9 cellular contexts compared by ENCODE assay signal in genomic region chr3:153291052-153291689, GRCh38.
DNase-seq lines count a peak whose midpoint lies in the region; ATAC-seq and TF ChIP-seq lines count a peak whose summit lies in the region.
"Had no signal": no experiment of that assay in that cellular context is flagged by ENCODE, and none has a peak within 500 bp of the region (broad histone marks: within the 10 kb centered on the region; RNA-seq: fewer than 3 reads in every experiment).

No MANE protein-coding gene starts in this region.

- H3K27me3 ChIP-seq in lower lobe of right lung (ENCODE audit: low read depth) = no peaks in the 10 kb centered on the region
- H3K27me3 ChIP-seq: BLaER1 had no signal

- peaks cover 5% of the 10 kb centered on the region for H3K4me1 ChIP-seq in lower lobe of right lung
- H3K4me1 ChIP-seq: BLaER1 had no signal

- peak; percentile 58 for TF ChIP-seq CTCF in lower lobe of right lung (IDR thresholded peaks at IDR 0.05)

- intact Hi-C loops in lower lobe of right lung (cut with DNase I) = loop anchor here (10.0 kb wide), 1 partner anchor 246 kb away; no protein-coding TSS in a partner anchor

- no peaks in the 10 kb centered on the region for H3K9me3 ChIP-seq in lower lobe of right lung
- H3K9me3 ChIP-seq: BLaER1 had no signal

- DNase-seq in NCI-H146 (lab: John Stamatoyannopoulos, UW) = peak; percentile 6
- DNase-seq in NCI-H146 treated with DMSO at 0.1 percent for 48 hours (lab: John Stamatoyannopoulos, UW; ENCODE audit: unreplicated experiment) = no peak
- peak; percentile 45 to 52 for DNase-seq in Kasumi-1 (lab: John Stamatoyannopoulos, UW)
- peak; percentile 33 for DNase-seq in astrocyte of the hippocampus (ENCODE audit: low read depth, low spot score)
- no peak for DNase-seq in lower lobe of right lung

- H3K36me3 ChIP-seq in lower lobe of right lung = no peaks in the 10 kb centered on the region
- H3K36me3 ChIP-seq: BLaER1 had no signal

- no peak for TF ChIP-seq POLR2A in GM18505 (IDR thresholded peaks at IDR 0.05; ENCODE audit: borderline replicate concordance, extremely low read depth, insufficient read depth, insufficient read length)

- H3K27ac ChIP-seq in lower lobe of right lung = no peak overlapping the region
- H3K27ac ChIP-seq: BLaER1 had no signal

- no peak overlapping the region for H3K4me3 ChIP-seq in lower lobe of right lung
- H3K4me3 ChIP-seq: BLaER1 had no signal

- ATAC-seq in lower lobe of right lung (peak; percentile 78 to 90), GM18505 (IDR thresholded peaks at IDR 0.05; ENCODE audit: unreplicated experiment) (no peak), HG02588 (IDR thresholded peaks at IDR 0.05; ENCODE audit: unreplicated experiment) (no peak), GM21528 (IDR thresholded peaks at IDR 0.05; ENCODE audit: low FRiP score, unreplicated experiment) (no peak)

Comparison
In these comparisons a context has a peak if more than half of its experiments do, and no peak if none do; other contexts are left out.
1. DNase-seq: peak in NCI-H146 (single experiment), Kasumi-1 (2 of 2) and astrocyte of the hippocampus (single experiment); none in NCI-H146 treated with DMSO at 0.1 percent for 48 hours (single experiment) and lower lobe of right lung (single experiment).
2. ATAC-seq: peak in lower lobe of right lung (2 of 2); none in GM18505 (single experiment), HG02588 (single experiment) and GM21528 (single experiment).